26 cellular contexts compared by ENCODE assay signal in the genomic region with DNA sequence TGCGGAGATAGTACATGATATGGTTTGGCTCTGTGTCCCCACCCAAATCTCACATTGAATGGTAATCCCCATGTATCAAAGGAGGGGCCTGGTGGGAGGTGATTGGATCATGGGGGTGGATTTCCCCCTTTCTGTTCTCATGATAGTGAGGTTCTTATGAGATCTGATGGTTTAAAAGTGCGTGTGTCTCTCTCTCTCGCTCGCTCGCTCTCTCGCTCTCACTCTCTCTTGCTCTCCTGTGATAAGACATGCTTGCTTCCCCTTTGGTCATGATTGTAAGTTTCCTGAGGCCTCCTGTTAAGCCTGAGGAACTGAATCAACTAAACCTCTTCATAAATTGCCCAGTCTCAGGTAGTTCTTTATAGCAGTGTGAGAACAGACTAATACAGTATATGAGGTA.
"Had no signal": no experiment of that assay in that cellular context is flagged by ENCODE, and none has a peak within 500 bp of the region (broad histone marks: within the 10 kb centered on the region; RNA-seq: fewer than 3 reads in every experiment).

No MANE protein-coding gene starts in this region.

- DNase-seq: cortex of kidney; effector CD4-positive, alpha-beta T cell; hypothalamus; immature natural killer cell; mucosa of descending colon; naive B cell; right lobe of liver; stimulated activated CD4-positive, alpha-beta T cell treated with anti-CD3 and anti-CD28 coated beads, Interleukin-12 subunit alpha, Interleukin-12 subunit beta, amount 100 ng/mL, for 4 hours; stimulated activated CD4-positive, alpha-beta T cell treated with anti-CD3 and anti-CD28 coated beads, Interleukin-1b, Interleukin-23, amount 100 ng/mL, for 48 hours; stimulated activated CD4-positive, alpha-beta T cell treated with anti-CD3 and anti-CD28 coated beads, Interleukin-4, amount 100 ng/mL, for 24 hours; stimulated activated naive CD8-positive, alpha-beta T cell treated with anti-CD3 and anti-CD28 coated beads, Interleukin-15, Interleukin-2, amounts not matched to agents 100 U/mL and 50 U/mL, for 24 hours; substantia nigra; testis; tibial artery had no signal

- H3K27me3 Mint-ChIP-seq: naive B cell; progenitor cell of endocrine pancreas; stimulated activated memory B cell treated with anti-CD40 and anti-IgM and Interleukin-4, amounts not matched to agents 10 μg/mL and 1 μg/mL and 100 μg/mL, for 72 hours; type B pancreatic cell had no signal

- H3K9me3 Mint-ChIP-seq: immature natural killer cell; mesothelial cell of epicardium; naive B cell; natural killer cell treated with Interleukin-12 subunit alpha and Interleukin-12 subunit beta and Interleukin-15 and Interleukin-18, amount 100 ng/mL, for 72 hours; stimulated activated memory B cell treated with anti-CD40 and anti-IgM and Interleukin-4, amounts not matched to agents 10 μg/mL and 1 μg/mL and 100 μg/mL, for 72 hours; type B pancreatic cell had no signal

- H3K36me3 ChIP-seq: neural progenitor cell, right lobe of liver, tibial artery had no signal

- H3K79me2 ChIP-seq: parathyroid adenoma had no signal

- ATAC-seq: mucosa of descending colon; natural killer cell treated with Interleukin-12 subunit alpha and Interleukin-12 subunit beta and Interleukin-15 and Interleukin-18, amount 100 ng/mL, for 72 hours; right lobe of liver; stimulated activated memory B cell treated with anti-CD40 and anti-IgM and Interleukin-4, amounts not matched to agents 10 μg/mL and 1 μg/mL and 100 μg/mL, for 72 hours; stimulated activated naive CD8-positive, alpha-beta T cell treated with anti-CD3 and anti-CD28 coated beads, Interleukin-15, Interleukin-2, amounts not matched to agents 100 U/mL and 50 U/mL, for 24 hours had no signal

- H3K4me1 Mint-ChIP-seq: immature natural killer cell; memory B cell; mesothelial cell of epicardium; naive B cell; stimulated activated memory B cell treated with anti-CD40 and anti-IgM and Interleukin-4, amounts not matched to agents 10 μg/mL and 1 μg/mL and 100 μg/mL, for 72 hours had no signal

- H3K27ac Mint-ChIP-seq: immature natural killer cell; memory B cell; mesothelial cell of epicardium; naive B cell; natural killer cell treated with Interleukin-12 subunit alpha and Interleukin-12 subunit beta and Interleukin-15 and Interleukin-18, amount 100 ng/mL, for 72 hours; neural progenitor cell; progenitor cell of endocrine pancreas; stimulated activated memory B cell treated with anti-CD40 and anti-IgM and Interleukin-4, amounts not matched to agents 10 μg/mL and 1 μg/mL and 100 μg/mL, for 72 hours; type B pancreatic cell had no signal

- H3K36me3 Mint-ChIP-seq: immature natural killer cell; memory B cell; mesothelial cell of epicardium; naive B cell; natural killer cell treated with Interleukin-12 subunit alpha and Interleukin-12 subunit beta and Interleukin-15 and Interleukin-18, amount 100 ng/mL, for 72 hours; neural progenitor cell; stimulated activated memory B cell treated with anti-CD40 and anti-IgM and Interleukin-4, amounts not matched to agents 10 μg/mL and 1 μg/mL and 100 μg/mL, for 72 hours; type B pancreatic cell had no signal

- H3K4me1 ChIP-seq: parathyroid adenoma, right lobe of liver, testis, tibial artery had no signal

- H3K4me2 ChIP-seq: neural progenitor cell, smooth muscle cell had no signal

- H3K9ac ChIP-seq: neural progenitor cell, parathyroid adenoma had no signal

- H3K4me3 ChIP-seq: lung, mucosa of descending colon, neural progenitor cell, right lobe of liver, smooth muscle cell, testis, tibial artery had no signal

- FAIRE-seq: frontal cortex, keratinocyte had no signal

- H2AFZ ChIP-seq: neural progenitor cell, parathyroid adenoma had no signal

- H3K9me3 ChIP-seq: mucosa of descending colon, right lobe of liver, testis, tibial artery had no signal

- H3K27me3 ChIP-seq: neural progenitor cell, right lobe of liver, testis, tibial artery had no signal

- H3K27ac ChIP-seq: neural progenitor cell, parathyroid adenoma, right lobe of liver, testis, tibial artery had no signal

- H3K4me3 Mint-ChIP-seq: immature natural killer cell; memory B cell; mesothelial cell of epicardium; naive B cell; natural killer cell treated with Interleukin-12 subunit alpha and Interleukin-12 subunit beta and Interleukin-15 and Interleukin-18, amount 100 ng/mL, for 72 hours; neural progenitor cell; stimulated activated memory B cell treated with anti-CD40 and anti-IgM and Interleukin-4, amounts not matched to agents 10 μg/mL and 1 μg/mL and 100 μg/mL, for 72 hours; type B pancreatic cell had no signal
